Comparison of ENCODE assay signal across 9 cellular contexts in genomic region chr3:128863560-128863959, GRCh38. TPM values are rescaled to one million over a fixed set of nuclear protein-coding genes. Genes with fewer than 3 reads are reported as not detected.
DNase-seq lines count a peak whose midpoint lies in the region; ATAC-seq and TF ChIP-seq lines count a peak whose summit lies in the region.
"Had no signal": no experiment of that assay in that cellular context is flagged by ENCODE, and none has a peak within 500 bp of the region (broad histone marks: within the 10 kb centered on the region; RNA-seq: fewer than 3 reads in every experiment).

No MANE protein-coding gene starts in this region.

- H3K4me2 ChIP-seq in SK-N-SH (no peak overlapping the region), osteoblast (ENCODE audit: insufficient read depth, low read length) (no peak overlapping the region)

- no peak overlapping the region for H3K9ac ChIP-seq in SK-N-SH

- H3K27ac ChIP-seq in SK-N-SH (ENCODE audit: low read depth in 2 of 2, low read length in 1 of 2) (no peak overlapping the region), osteoblast (ENCODE audit: low read depth, low read length) (no peak overlapping the region)

- H3F3A ChIP-seq in SK-N-SH (replicated peaks; ENCODE audit: insufficient read depth), result no peaks in the 10 kb centered on the region

- DNase-seq in SK-N-SH, result no peak
- no peak for DNase-seq in HFFc6
- DNase-seq in astrocyte of the spinal cord (ENCODE audit: low read depth, low spot score), result no peak
- no peak for DNase-seq in osteoblast (ENCODE audit: insufficient read length, low spot score, missing footprints)
- no peak for DNase-seq in ecto neural progenitor cell (ENCODE audit: low spot score)
- DNase-seq in putamen (ENCODE audit: low spot score), result no peak

- 97% methylated on average over 3 of the region's 3 CpGs for WGBS in SK-N-SH (ENCODE audit: low lambda C conversion rate)

- TF ChIP-seq EP300 in SK-N-SH (IDR thresholded peaks at IDR 0.05; ENCODE audit: borderline replicate concordance in 1 of 2, low read depth in 1 of 2, low read length in 1 of 2), result no peak

- H3K9me3 ChIP-seq in SK-N-SH (no peaks in the 10 kb centered on the region), osteoblast (ENCODE audit: low read depth, low read length) (peaks cover 18% of the 10 kb centered on the region)

- H3K9me2 ChIP-seq in SK-N-SH, result no peaks in the 10 kb centered on the region

- peaks cover 7% of the 10 kb centered on the region for H3K27me3 Mint-ChIP-seq in HFFc6 (ENCODE audit: insufficient read depth)

- H3K79me2 ChIP-seq in SK-N-SH (ENCODE audit: insufficient read depth), result no peaks in the 10 kb centered on the region
- H3K79me2 ChIP-seq in osteoblast (ENCODE audit: insufficient read depth, low read length), result no peaks in the 10 kb centered on the region

- H3K36me3 Mint-ChIP-seq in HFFc6 (ENCODE audit: low read depth), result peaks cover 21% of the 10 kb centered on the region

- no peak for TF ChIP-seq RAD21 in SK-N-SH (IDR thresholded peaks at IDR 0.05; ENCODE audit: low read length)

- CTCF ChIA-PET in SK-N-SH (lab: Yijun Ruan, JAX), result interaction anchor here (1.1 to 2.7 kb wide), 6 partner anchors 9 to 255 kb away, joined by 3 to 13 read pairs (median 5); no protein-coding TSS in a partner anchor

- H3K4me3 ChIP-seq in SK-N-SH (ENCODE audit: low read depth in 2 of 2, low read length in 1 of 2) (no peak overlapping the region), astrocyte of the spinal cord (ENCODE audit: low read depth, low read length) (no peak overlapping the region), osteoblast (ENCODE audit: insufficient read depth, low read length) (no peak overlapping the region)

- H3K36me3 ChIP-seq in SK-N-SH (replicated peaks in 1 of 2; ENCODE audit: control insufficient read depth in 1 of 2, insufficient read depth in 2 of 2, low read length in 1 of 2), result no peaks in the 10 kb centered on the region
- H3K36me3 ChIP-seq in osteoblast (ENCODE audit: insufficient read depth, low read length), result no peaks in the 10 kb centered on the region

- POLR2A ChIA-PET in SK-N-SH (lab: Yijun Ruan, JAX), result no interaction called here

- ATAC-seq in SK-N-SH treated with all-trans-retinoic acid at 6 μM for 48 hours, result no peak
- no peak for ATAC-seq in GM18867 (IDR thresholded peaks at IDR 0.05; ENCODE audit: unreplicated experiment)

- H4K20me1 ChIP-seq in SK-N-SH (ENCODE audit: insufficient read depth), result no peaks in the 10 kb centered on the region
- no peaks in the 10 kb centered on the region for H4K20me1 ChIP-seq in osteoblast (ENCODE audit: insufficient read depth, low read length)

- H3K4me1 ChIP-seq in SK-N-SH (ENCODE audit: control insufficient read depth in 1 of 2, insufficient read depth in 2 of 2, low read depth in 1 of 2, low read length in 1 of 2) (peaks cover 0 to 16% of the 10 kb centered on the region in 2 experiments; a peak in 1 of 4 replicates), osteoblast (ENCODE audit: insufficient read depth, low read length) (peaks cover 10% of the 10 kb centered on the region)

- H3K9me3 Mint-ChIP-seq in HFFc6, result peaks cover 28% of the 10 kb centered on the region

- no peak overlapping the region for H3K4me3 Mint-ChIP-seq in HFFc6
- H3K4me3 Mint-ChIP-seq: memory B cell had no signal

- peak; percentile 39 for TF ChIP-seq CTCF in SK-N-SH (IDR thresholded peaks at IDR 0.05)
- TF ChIP-seq CTCF in HFFc6 (IDR thresholded peaks at IDR 0.05), result peak; percentile 70
- TF ChIP-seq CTCF in astrocyte of the spinal cord (IDR thresholded peaks at IDR 0.05; ENCODE audit: low read depth, low read length), result peak; percentile 34
- peak; percentile 27 for TF ChIP-seq CTCF in osteoblast (IDR thresholded peaks at IDR 0.05; ENCODE audit: extremely low read depth, low read depth, low read length)

- in situ Hi-C loops in astrocyte of the spinal cord (cut with HindIII; ENCODE audit: low sequenced_read_pairs), result no loop called here

- peaks cover 8% of the 10 kb centered on the region; the same call in 1 of the 2 replicates for H3K4me1 Mint-ChIP-seq in HFFc6 (ENCODE audit: low read depth)
- H3K4me1 Mint-ChIP-seq: memory B cell had no signal

- H2AFZ ChIP-seq in SK-N-SH (ENCODE audit: low read depth), result no peak overlapping the region
- no peak overlapping the region for H2AFZ ChIP-seq in osteoblast (ENCODE audit: low read length)

- H3K27me3 ChIP-seq in SK-N-SH (ENCODE audit: insufficient read depth) (no peaks in the 10 kb centered on the region), osteoblast (ENCODE audit: insufficient read depth, low read length) (no peaks in the 10 kb centered on the region)

- H3K27ac Mint-ChIP-seq in HFFc6, result no peak overlapping the region
- H3K27ac Mint-ChIP-seq: memory B cell had no signal

TF ChIP-seq in SK-N-SH, 30 proteins besides CTCF, POLR2A, EP300 and RAD21:
- TF ChIP-seq EZH2phosphoT487 (IDR thresholded peaks at IDR 0.05; ENCODE audit: borderline replicate concordance, low read depth) (no peak), ZBTB33 (IDR thresholded peaks at IDR 0.05; ENCODE audit: borderline replicate concordance, low read depth) (no peak), SIN3A (IDR thresholded peaks at IDR 0.05; ENCODE audit: borderline replicate concordance, low read depth, low read length) (no peak)

TF ChIP-seq in SK-N-SH treated with all-trans-retinoic acid at 6 μM for 48 hours, 23 proteins besides CTCF, POLR2A, EP300 and RAD21 (continues in another document):
- TF ChIP-seq ESRRG (CRISPR knock-in tag; IDR thresholded peaks at IDR 0.05) (no peak), POU6F1 (CRISPR knock-in tag; IDR thresholded peaks at IDR 0.05; ENCODE audit: borderline replicate concordance, low read depth) (no peak), ZNF70 (CRISPR knock-in tag; IDR thresholded peaks at IDR 0.05) (no peak), ZFP30 (CRISPR knock-in tag; IDR thresholded peaks at IDR 0.05) (no peak), ISL1 (CRISPR knock-in tag; IDR thresholded peaks at IDR 0.05) (no peak), ZC3H10 (CRISPR knock-in tag; IDR thresholded peaks at IDR 0.05) (no peak), CREB5 (CRISPR knock-in tag; IDR thresholded peaks at IDR 0.05; ENCODE audit: low read depth) (no peak), RARB (CRISPR knock-in tag; IDR thresholded peaks at IDR 0.05) (no peak), TCF4 (CRISPR knock-in tag; IDR thresholded peaks at IDR 0.05; ENCODE audit: borderline replicate concordance) (no peak), BACH2 (CRISPR knock-in tag; IDR thresholded peaks at IDR 0.05; ENCODE audit: borderline replicate concordance) (no peak), ZNF8 (CRISPR knock-in tag; IDR thresholded peaks at IDR 0.05) (no peak), ARNTL (CRISPR knock-in tag; IDR thresholded peaks at IDR 0.05; ENCODE audit: borderline replicate concordance, low read depth) (no peak), ZNF565 (CRISPR knock-in tag; conservative IDR thresholded peaks at IDR 0.05; ENCODE audit: low read depth) (no peak), TSHZ2 (CRISPR knock-in tag; IDR thresholded peaks at IDR 0.05) (no peak)

RNA-seq across cellular contexts. Expression of gene ACAD9, which starts 15.9 kb away (rescaled TPM):
- 38.2 and 41.9 TPM in 2 replicates for polyA plus RNA-seq in SK-N-SH (2012; rRNA removed)
- polyA plus RNA-seq in SK-N-SH (2012; cell fraction: cytosol; rRNA removed), result 21.3 and 28.1 TPM in 2 replicates
- 95.1 and 120 TPM in 2 replicates for polyA plus RNA-seq in SK-N-SH (2012; cell fraction: nucleus; rRNA removed)
- 10 to 100 TPM; 37.5 to 47.1 (median 45.1) TPM for total RNA-seq in HFFc6 (2021; fragmentation: NEBNext Ultra II Directional; extraction: Animal tissue kit (Norgen Biotek cat#: 25700))
- 34.7 and 37.4 TPM in 2 replicates for total RNA-seq in osteoblast
